ENCODE assay signal across 8 cellular contexts in the genomic region with DNA sequence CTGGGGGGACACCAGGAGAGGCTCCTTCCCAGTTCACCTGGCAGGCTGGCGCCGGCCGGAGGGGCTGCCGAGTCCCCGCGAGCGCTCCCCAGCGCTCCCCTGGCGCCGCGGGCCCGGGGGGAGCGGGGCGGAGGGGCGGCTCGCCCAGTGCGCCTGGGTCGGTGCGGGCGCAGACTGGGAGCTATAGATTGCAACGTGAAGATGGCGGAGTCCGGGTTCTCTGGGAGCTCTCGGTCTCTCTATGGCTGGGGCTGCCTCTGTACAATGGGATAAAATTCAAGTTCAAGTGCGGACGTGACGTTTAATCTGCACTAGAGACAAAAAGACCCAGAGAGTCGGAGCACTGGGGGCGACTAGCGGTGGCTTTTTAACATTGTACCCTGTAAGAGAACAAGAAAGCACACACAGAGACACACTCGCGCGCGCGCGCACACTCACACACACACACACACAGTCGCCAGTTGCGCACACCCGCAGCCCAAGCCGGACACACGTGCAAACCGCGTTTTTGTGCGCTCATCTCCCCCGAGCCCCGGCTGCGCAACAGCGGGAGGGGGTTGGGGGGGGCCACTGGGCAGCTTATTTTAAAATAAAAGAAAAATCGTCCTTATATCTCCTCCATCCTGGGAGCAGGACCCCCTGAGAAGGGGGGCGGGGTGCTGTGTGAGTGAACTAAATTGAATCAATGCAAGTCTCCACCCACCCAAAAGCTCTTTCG. TPM values are rescaled to one million over a fixed set of nuclear protein-coding genes. Genes with fewer than 3 reads are reported as not detected.
DNase-seq lines count a peak whose midpoint lies in the region; ATAC-seq, FAIRE-seq and TF ChIP-seq lines count a peak whose summit lies in the region.

A gene (minus strand): TSS at position 247 of the 718 bp plus-strand sequence. CDS start 979 bp downstream, outside the sequence.

- no peaks in the 10 kb centered on the region for H3K9me3 Mint-ChIP-seq in natural killer cell

- ATAC-seq in natural killer cell: peak; percentile 71 to 89 (median 78)
- peak; percentile 70 for ATAC-seq in stimulated activated naive CD8-positive, alpha-beta T cell treated with anti-CD3 and anti-CD28 coated beads, Interleukin-15, Interleukin-2, amounts not matched to agents 100 U/mL and 50 U/mL, for 24 hours

- intact Hi-C loops in natural killer cell (cut with micrococcal nuclease): loop anchor here (2.0 to 5.0 kb wide), 4 partner anchors 15 to 1565 kb away; no protein-coding TSS in a partner anchor

- H3K36me3 ChIP-seq in NT2/D1 (ENCODE audit: insufficient read depth, insufficient read length, low read length): no peaks in the 10 kb centered on the region

- H3K4me3 ChIP-seq in NT2/D1 (ENCODE audit: insufficient read length, low read depth): peak within 1 kb of the TSS; percentile 65

- peaks cover 65 to 71% of the 10 kb centered on the region in 2 donors for H3K4me1 Mint-ChIP-seq in natural killer cell

- peak; percentile 72 for DNase-seq in CMK (ENCODE audit: low read depth)
- DNase-seq in GM20000 (ENCODE audit: low spot score): peak; percentile 89
- DNase-seq in HTR-8/SVneo (ENCODE audit: insufficient read length, low spot score): peak; percentile 72
- DNase-seq in NT2/D1 (ENCODE audit: low read depth, low spot score): no peak
- DNase-seq in activated T-cell treated with anti-CD3 and anti-CD28 coated beads for 1 hour (ENCODE audit: low read depth): peak; percentile 81
- DNase-seq in erythroblast (lab: John Stamatoyannopoulos, UW): peak; percentile 37 to 59
- DNase-seq in natural killer cell: peak; percentile 73
- DNase-seq in stimulated activated naive CD8-positive, alpha-beta T cell treated with anti-CD3 and anti-CD28 coated beads, Interleukin-15, Interleukin-2, amounts not matched to agents 100 U/mL and 50 U/mL, for 24 hours: peak; percentile 85

- H3K9ac ChIP-seq in NT2/D1 (ENCODE audit: insufficient read length, low read depth): peak within 1 kb of the TSS; percentile 50

- no peaks in the 10 kb centered on the region for H3K9me3 ChIP-seq in NT2/D1 (ENCODE audit: insufficient read depth, low read length)

- H3K36me3 Mint-ChIP-seq in natural killer cell: peaks cover 8% of the 10 kb centered on the region

- H3K27me3 Mint-ChIP-seq in natural killer cell (ENCODE audit: low read depth in 2 of 2): no peaks in the 10 kb centered on the region

- H3K4me1 ChIP-seq in NT2/D1 (ENCODE audit: insufficient read depth, insufficient read length): peaks cover 3% of the 10 kb centered on the region

- TF ChIP-seq POLR2A in erythroblast (IDR thresholded peaks at IDR 0.05; ENCODE audit: low read length): no peak

- H3K4me3 Mint-ChIP-seq in natural killer cell: peak within 1 kb of the TSS; percentile 99

- H3K27me3 ChIP-seq in NT2/D1 (ENCODE audit: insufficient read depth, insufficient read length): peaks cover 53% of the 10 kb centered on the region

- TF ChIP-seq CTCF in GM20000 (IDR thresholded peaks at IDR 0.05; ENCODE audit: extremely low read depth, missing control alignments) (peak; percentile 42), natural killer cell (IDR thresholded peaks at IDR 0.05) (peak; percentile 65)

- no peak for FAIRE-seq in HTR-8/SVneo (lab: Jason Lieb, UNC)

- peak within 1 kb of the TSS; percentile 90 to 91 for H3K27ac Mint-ChIP-seq in natural killer cell

RNA-seq across cellular contexts. Expression of the gene that starts here (rescaled TPM):
- 10 to 100 TPM; 43.5 to 61.5 (median 56.2) TPM for total RNA-seq in natural killer cell
